ENCODE assay signal across 20 cellular contexts in genomic region chr1:12065872-12066271, GRCh38. TPM values are rescaled to one million over a fixed set of nuclear protein-coding genes. Genes with fewer than 3 reads are reported as not detected.
A peak's percentile ranks its signal among the peaks of the same experiment; 100 is the strongest.
DNase-seq lines count a peak whose midpoint lies in the region; ATAC-seq, FAIRE-seq and TF ChIP-seq lines count a peak whose summit lies in the region.
"Had no signal": no experiment of that assay in that cellular context is flagged by ENCODE, and none has a peak within 500 bp of the region (broad histone marks: within the 10 kb centered on the region; RNA-seq: fewer than 3 reads in every experiment).

No MANE protein-coding gene starts in this region.

- FAIRE-seq in pancreas (lab: Jason Lieb, UNC): no peak
- FAIRE-seq: G401.6 had no signal

- peak overlapping the region; percentile 60 for H3K4me3 Mint-ChIP-seq in activated naive CD8-positive, alpha-beta T cell
- H3K4me3 Mint-ChIP-seq in activated naive CD8-positive, alpha-beta T cell treated with anti-CD3 and anti-CD28 coated beads for 36 hours: no peak overlapping the region
- H3K4me3 Mint-ChIP-seq in activated naive CD8-positive, alpha-beta T cell treated with anti-CD3 and anti-CD28 coated beads, Interleukin-2, amount 50 U/mL, for 24 hours: peak overlapping the region; percentile 25
- H3K4me3 Mint-ChIP-seq: activated B cell treated with CpG ODN at 0.5 μM for 24 hours had no signal

- peak overlapping the region; percentile 19 for H3K9ac ChIP-seq in Loucy (ENCODE audit: low read depth, low read length, poor library complexity, severe bottlenecking)

- no peak for TF ChIP-seq CTCF in Loucy (conservative IDR thresholded peaks at IDR 0.05; ENCODE audit: low read length)
- no peak for TF ChIP-seq CTCF in pancreas (IDR thresholded peaks at IDR 0.05)

- ATAC-seq in activated naive CD8-positive, alpha-beta T cell treated with anti-CD3 and anti-CD28 coated beads, Interleukin-2, amount 50 U/mL, for 24 hours: peak; percentile 22
- ATAC-seq in pancreas: no peak
- ATAC-seq: sciatic nerve had no signal

- WGBS in pancreas, 2 donors: 39 to 45% methylated on average over 6 of the region's 6 CpGs

- peaks cover 18% of the 10 kb centered on the region for H3K27me3 Mint-ChIP-seq in activated naive CD8-positive, alpha-beta T cell
- H3K27me3 Mint-ChIP-seq in activated naive CD8-positive, alpha-beta T cell treated with anti-CD3 and anti-CD28 coated beads for 36 hours: peaks cover 84% of the 10 kb centered on the region
- H3K27me3 Mint-ChIP-seq in activated naive CD8-positive, alpha-beta T cell treated with anti-CD3 and anti-CD28 coated beads, Interleukin-2, amount 50 U/mL, for 24 hours: peaks cover 73% of the 10 kb centered on the region

- H2AFZ ChIP-seq in Loucy (ENCODE audit: low read length): no peak overlapping the region

- no peaks in the 10 kb centered on the region for H3K9me3 Mint-ChIP-seq in activated naive CD8-positive, alpha-beta T cell (ENCODE audit: low read depth)
- no peaks in the 10 kb centered on the region for H3K9me3 Mint-ChIP-seq in activated naive CD8-positive, alpha-beta T cell treated with anti-CD3 and anti-CD28 coated beads for 36 hours
- no peaks in the 10 kb centered on the region for H3K9me3 Mint-ChIP-seq in activated naive CD8-positive, alpha-beta T cell treated with anti-CD3 and anti-CD28 coated beads, Interleukin-2, amount 50 U/mL, for 24 hours
- H3K9me3 Mint-ChIP-seq: activated B cell treated with CpG ODN at 0.5 μM for 24 hours had no signal

- peak overlapping the region; percentile 79 for H3K4me2 ChIP-seq in Loucy (ENCODE audit: low read depth, low read length, poor library complexity, severe bottlenecking)

- H3K4me3 ChIP-seq in Loucy (ENCODE audit: low read length, poor library complexity, severe bottlenecking): peak overlapping the region; percentile 56
- H3K4me3 ChIP-seq in pancreas: no peak overlapping the region

- H3K9me3 ChIP-seq in Loucy (ENCODE audit: insufficient read depth, low read depth, low read length) (no peaks in the 10 kb centered on the region), pancreas (no peaks in the 10 kb centered on the region)

- intact Hi-C loops in pancreas (cut with DNase I): no loop called here

- H3K27me3 ChIP-seq in Loucy (ENCODE audit: insufficient read depth, low read length, poor library complexity, severe bottlenecking): no peaks in the 10 kb centered on the region
- H3K27me3 ChIP-seq in pancreas: peaks cover 0 to 11% (median 0%) of the 10 kb centered on the region in 4 donors

- peaks cover 10% of the 10 kb centered on the region for H3F3A ChIP-seq in Loucy (ENCODE audit: low read depth)

- no peak for DNase-seq in activated naive CD8-positive, alpha-beta T cell treated with anti-CD3 and anti-CD28 coated beads for 36 hours
- DNase-seq in activated naive CD8-positive, alpha-beta T cell treated with anti-CD3 and anti-CD28 coated beads, Interleukin-2, amount 50 U/mL, for 24 hours: peak; percentile 15
- DNase-seq in pancreas (no peak), G401 (ENCODE audit: low spot score) (no peak), RPMI8226 (no peak), NCI-H774 (lab: John Stamatoyannopoulos, UW) (no peak)
- DNase-seq: activated B cell treated with CpG ODN at 0.5 μM for 24 hours; aorta; Calu3; KBM-7; NCI-H1436; stimulated activated CD4-positive, alpha-beta T cell treated with anti-CD3 and anti-CD28 coated beads, Interleukin-1b, Interleukin-23, amount 100 ng/mL, for 48 hours had no signal

- no peaks in the 10 kb centered on the region for H4K20me1 ChIP-seq in Loucy (ENCODE audit: insufficient read depth, low read length, poor library complexity, severe bottlenecking)

- H3K36me3 ChIP-seq in Loucy (ENCODE audit: insufficient read depth, low read length) (no peaks in the 10 kb centered on the region), pancreas (no peaks in the 10 kb centered on the region)

- H3K4me1 ChIP-seq in Loucy (ENCODE audit: insufficient read depth, low read length, poor library complexity, severe bottlenecking) (peaks cover 57% of the 10 kb centered on the region), pancreas (no peaks in the 10 kb centered on the region)

- peaks cover 2% of the 10 kb centered on the region for H3K36me3 Mint-ChIP-seq in activated naive CD8-positive, alpha-beta T cell
- peaks cover 2% of the 10 kb centered on the region for H3K36me3 Mint-ChIP-seq in activated naive CD8-positive, alpha-beta T cell treated with anti-CD3 and anti-CD28 coated beads for 36 hours
- peaks cover 2% of the 10 kb centered on the region for H3K36me3 Mint-ChIP-seq in activated naive CD8-positive, alpha-beta T cell treated with anti-CD3 and anti-CD28 coated beads, Interleukin-2, amount 50 U/mL, for 24 hours (ENCODE audit: low read depth)

- H3K27ac ChIP-seq in pancreas: no peak overlapping the region
- H3K27ac ChIP-seq: HL-60, RWPE1 had no signal

- H3K4me1 Mint-ChIP-seq in activated naive CD8-positive, alpha-beta T cell (ENCODE audit: low read depth): peaks cover 41% of the 10 kb centered on the region
- peaks cover 37% of the 10 kb centered on the region for H3K4me1 Mint-ChIP-seq in activated naive CD8-positive, alpha-beta T cell treated with anti-CD3 and anti-CD28 coated beads for 36 hours
- H3K4me1 Mint-ChIP-seq in activated naive CD8-positive, alpha-beta T cell treated with anti-CD3 and anti-CD28 coated beads, Interleukin-2, amount 50 U/mL, for 24 hours: peaks cover 55% of the 10 kb centered on the region

- peaks cover 7% of the 10 kb centered on the region for H3K79me2 ChIP-seq in Loucy (ENCODE audit: insufficient read depth, low read length)

- H3K9me2 ChIP-seq in Loucy (replicated peaks; ENCODE audit: low read depth, low read length): no peaks in the 10 kb centered on the region

- no peak overlapping the region for H3K27ac Mint-ChIP-seq in activated naive CD8-positive, alpha-beta T cell
- no peak overlapping the region for H3K27ac Mint-ChIP-seq in activated naive CD8-positive, alpha-beta T cell treated with anti-CD3 and anti-CD28 coated beads for 36 hours
- no peak overlapping the region for H3K27ac Mint-ChIP-seq in activated naive CD8-positive, alpha-beta T cell treated with anti-CD3 and anti-CD28 coated beads, Interleukin-2, amount 50 U/mL, for 24 hours
- H3K27ac Mint-ChIP-seq: activated B cell treated with CpG ODN at 0.5 μM for 24 hours had no signal

- in situ Hi-C loops in G401 (cut with HindIII; ENCODE audit: low sequenced_read_pairs): no loop called here

RNA-seq across cellular contexts. Expression of gene TNFRSF8, which starts 2.8 kb away (rescaled TPM):
- total RNA-seq in activated naive CD8-positive, alpha-beta T cell treated with anti-CD3 and anti-CD28 coated beads for 36 hours: 1 to 10 TPM; 1.9 to 2.6 TPM
- under 1 TPM in 5 of 6 donors, not detected in 1; 0.08 to 0.72 (median 0.25) TPM for total RNA-seq in pancreas
- polyA plus RNA-seq in pancreas: under 1 TPM; 0.14 to 0.72 TPM
- 0.25 TPM in 1 of 2 replicates, not detected in the other for total RNA-seq in G401 (2014; rRNA removed; shearing (Covaris generic))
- total RNA-seq: Calu3, chondrocyte, temporal lobe had no signal

RNA-seq across cellular contexts. Expression of gene MIIP, which starts 46.6 kb away (rescaled TPM):
- total RNA-seq in activated naive CD8-positive, alpha-beta T cell treated with anti-CD3 and anti-CD28 coated beads for 36 hours: 10 to 100 TPM; 21.0 to 22.2 TPM
- 10 to 100 TPM in 5 of 6 donors, 1 to 10 TPM in 1; 9.3 to 17.8 (median 12.3) TPM for total RNA-seq in pancreas
- polyA plus RNA-seq in pancreas: 10 to 100 TPM; 48.4 to 59.1 TPM
- 37.9 and 41.0 TPM in 2 replicates for total RNA-seq in G401 (2014; rRNA removed; shearing (Covaris generic))
